ENCODE assay signal across 23 cellular contexts in the genomic region with DNA sequence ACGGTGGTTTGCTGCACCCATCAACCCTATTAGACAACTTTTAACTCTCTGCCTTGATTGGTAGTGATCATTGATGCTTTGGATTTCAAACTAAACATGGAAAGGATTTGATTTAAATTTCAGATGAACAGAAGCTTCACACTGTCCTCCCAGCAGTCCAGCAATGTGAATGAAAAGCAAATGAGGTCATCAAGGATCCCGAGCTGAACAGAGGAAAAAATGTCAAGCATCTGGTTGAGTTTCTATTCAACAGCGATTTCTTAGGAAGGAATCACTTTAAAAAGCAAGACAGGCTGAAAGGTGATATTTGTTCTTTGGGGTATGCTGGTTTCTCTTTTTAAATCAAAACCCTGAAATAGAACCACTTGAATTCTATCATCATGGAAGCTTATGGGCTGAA. TPM values are rescaled to one million over a fixed set of nuclear protein-coding genes. Genes with fewer than 3 reads are reported as not detected.
DNase-seq lines count a peak whose midpoint lies in the region; TF ChIP-seq lines count a peak whose summit lies in the region.
"Had no signal": no experiment of that assay in that cellular context is flagged by ENCODE, and none has a peak within 500 bp of the region (broad histone marks: within the 10 kb centered on the region; RNA-seq: fewer than 3 reads in every experiment).

No MANE protein-coding gene starts in this region.

- no peaks in the 10 kb centered on the region for H3K9me3 ChIP-seq in adipocyte (ENCODE audit: control insufficient read depth, low read length)
- no peaks in the 10 kb centered on the region for H3K9me3 ChIP-seq in osteoblast (ENCODE audit: low read depth, low read length)
- H3K9me3 ChIP-seq in MM.1S (replicated peaks; ENCODE audit: insufficient read depth, low read length): no peaks in the 10 kb centered on the region
- H3K9me3 ChIP-seq: esophagus squamous epithelium had no signal

- H3K27me3 ChIP-seq in adipocyte (replicated peaks; ENCODE audit: control insufficient read depth, insufficient read depth, low read length) (no peaks in the 10 kb centered on the region), osteoblast (ENCODE audit: insufficient read depth, low read length) (no peaks in the 10 kb centered on the region), MM.1S (replicated peaks; ENCODE audit: insufficient read depth, low read length) (no peaks in the 10 kb centered on the region)
- H3K27me3 ChIP-seq: esophagus squamous epithelium, hepatocyte had no signal

- H3K4me1 ChIP-seq in adipocyte (ENCODE audit: control insufficient read depth, insufficient read depth, low read length) (no peaks in the 10 kb centered on the region), osteoblast (ENCODE audit: insufficient read depth, low read length) (no peaks in the 10 kb centered on the region), MM.1S (ENCODE audit: low read length) (no peaks in the 10 kb centered on the region)
- H3K4me1 ChIP-seq: esophagus squamous epithelium had no signal

- H4K20me1 ChIP-seq in osteoblast (ENCODE audit: insufficient read depth, low read length): no peaks in the 10 kb centered on the region
- H4K20me1 ChIP-seq in MM.1S (ENCODE audit: insufficient read depth, low read length): no peaks in the 10 kb centered on the region

- DNase-seq in GM04503 (ENCODE audit: low read depth) (peak; percentile 21), adipocyte (ENCODE audit: low read depth) (peak; percentile 57), fibroblast of peridontal ligament (ENCODE audit: extremely low read depth) (peak; percentile 63), osteoblast (ENCODE audit: insufficient read length, low spot score, missing footprints) (no peak), MM.1S (no peak), GM19240 (ENCODE audit: insufficient read length, low spot score) (no peak), hippocampal formation (lab: John Stamatoyannopoulos, UW) (no peak)
- DNase-seq in activated CD4-positive, alpha-beta T cell treated with anti-CD3 and anti-CD28 coated beads, Interleukin-2, amount 50 U/mL, for 48 hours: no peak
- DNase-seq: activated CD4-positive, alpha-beta T cell treated with anti-CD3 and anti-CD28 coated beads, Interleukin-2, amount 10 ng/mL, durations not matched to agents 7 days and 5 days; activated CD8-positive, alpha-beta memory T cell treated with anti-CD3 and anti-CD28 coated beads, Interleukin-2, amount 50 U/mL, for 48 hours; activated effector memory CD4-positive, alpha-beta T cell treated with Interleukin-2 at 50 U/mL for 16 hours; amygdala; Calu3; effector memory CD4-positive, alpha-beta T cell; esophagus squamous epithelium; natural killer cell; NCI-H187; NCI-H510A; stimulated activated CD4-positive, alpha-beta T cell treated with anti-CD3 and anti-CD28 coated beads, Interleukin-4, amount 100 ng/mL, for 1 hour had no signal

- H3K27ac ChIP-seq in osteoblast (ENCODE audit: low read depth, low read length) (no peak overlapping the region), MM.1S (ENCODE audit: low read length) (no peak overlapping the region)
- H3K27ac ChIP-seq: esophagus squamous epithelium, hepatocyte had no signal

- H2AFZ ChIP-seq in osteoblast (ENCODE audit: low read length) (no peak overlapping the region), MM.1S (ENCODE audit: low read length) (no peak overlapping the region)
- H2AFZ ChIP-seq: hepatocyte had no signal

- H3K36me3 ChIP-seq in adipocyte (ENCODE audit: control insufficient read depth, insufficient read depth, low read length, severe bottlenecking) (no peaks in the 10 kb centered on the region), osteoblast (ENCODE audit: insufficient read depth, low read length) (no peaks in the 10 kb centered on the region), MM.1S (replicated peaks; ENCODE audit: insufficient read depth, low read length) (no peaks in the 10 kb centered on the region)
- H3K36me3 ChIP-seq: esophagus squamous epithelium had no signal

- H3K9ac ChIP-seq in adipocyte (ENCODE audit: low read length): no peak overlapping the region
- H3K9ac ChIP-seq in MM.1S (ENCODE audit: low read length): no peak overlapping the region

- H3K79me2 ChIP-seq in osteoblast (ENCODE audit: insufficient read depth, low read length): no peaks in the 10 kb centered on the region
- no peaks in the 10 kb centered on the region for H3K79me2 ChIP-seq in MM.1S (ENCODE audit: low read length)
- H3K79me2 ChIP-seq: hepatocyte had no signal

- H3K4me3 ChIP-seq in adipocyte (ENCODE audit: low read length) (peak overlapping the region; percentile 31), osteoblast (ENCODE audit: insufficient read depth, low read length) (no peak overlapping the region), MM.1S (ENCODE audit: low read length) (no peak overlapping the region)
- H3K4me3 ChIP-seq: esophagus squamous epithelium, hepatocyte, K562, smooth muscle cell had no signal

- no peaks in the 10 kb centered on the region for H3F3A ChIP-seq in MM.1S (ENCODE audit: insufficient read depth, low read length)

- H3K4me2 ChIP-seq in osteoblast (ENCODE audit: insufficient read depth, low read length) (peak overlapping the region; percentile 31), MM.1S (ENCODE audit: low read depth, low read length) (no peak overlapping the region)
- H3K4me2 ChIP-seq: hepatocyte, smooth muscle cell had no signal

- TF ChIP-seq CTCF in osteoblast (IDR thresholded peaks at IDR 0.05; ENCODE audit: extremely low read depth, low read depth, low read length): no peak
- no peak for TF ChIP-seq CTCF in MM.1S (IDR thresholded peaks at IDR 0.05; ENCODE audit: low read length)

- no peaks in the 10 kb centered on the region for H3K9me2 ChIP-seq in MM.1S (replicated peaks; ENCODE audit: insufficient read depth, low read length)

RNA-seq across cellular contexts. Expression of a gene that starts 10.6 kb away (rescaled TPM):
- 0.72 and 3.5 TPM in 2 replicates for total RNA-seq in osteoblast
- total RNA-seq: Calu3, K562, kidney epithelial cell had no signal

Comparison
In these comparisons a context has a peak if more than half of its experiments do, and no peak if none do; other contexts are left out.
1. DNase-seq: peak in GM04503 (single experiment), adipocyte (single experiment) and fibroblast of peridontal ligament (single experiment); none in osteoblast (single experiment), MM.1S (single experiment), activated CD4-positive, alpha-beta T cell treated with anti-CD3 and anti-CD28 coated beads, Interleukin-2, amount 50 U/mL, for 48 hours (0 of 2), GM19240 (single experiment) and hippocampal formation (0 of 2).